In genomic region chr6:33708516-33709204, GRCh38 we compare ENCODE assay signal across 27 cellular contexts. TPM values are rescaled to one million over a fixed set of nuclear protein-coding genes. Genes with fewer than 3 reads are reported as not detected.
A peak's percentile ranks its signal among the peaks of the same experiment; 100 is the strongest.
DNase-seq lines count a peak whose midpoint lies in the region; ATAC-seq and TF ChIP-seq lines count a peak whose summit lies in the region.
"Had no signal": no experiment of that assay in that cellular context is flagged by ENCODE, and none has a peak within 500 bp of the region (broad histone marks: within the 10 kb centered on the region; RNA-seq: fewer than 3 reads in every experiment).

No MANE protein-coding gene starts in this region.

- no peak overlapping the region for H4K8ac ChIP-seq in neuronal stem cell (ENCODE audit: low read depth, low read length)

- H3K4me1 ChIP-seq in Loucy (ENCODE audit: insufficient read depth, low read length, poor library complexity, severe bottlenecking) (peaks cover 35% of the 10 kb centered on the region), spleen (peaks cover 16 to 61% (median 28%) of the 10 kb centered on the region in 6 donors), mammary epithelial cell (ENCODE audit: insufficient read depth, low read length) (peaks cover 20% of the 10 kb centered on the region), neuronal stem cell (ENCODE audit: control insufficient read depth in 2 of 2, insufficient read depth in 1 of 2, low read depth in 1 of 2, low read length in 2 of 2) (peaks cover 4 to 11% of the 10 kb centered on the region in 2 donors)
- H3K4me1 ChIP-seq: parathyroid adenoma had no signal

- no peaks in the 10 kb centered on the region for H3K9me3 Mint-ChIP-seq in activated CD8-positive, alpha-beta memory T cell treated with anti-CD3 and anti-CD28 coated beads, Interleukin-2, amount 10 ng/mL, durations not matched to agents 7 days and 5 days (ENCODE audit: low read depth)
- peaks cover 0 to 3% (median 0%) of the 10 kb centered on the region in 5 experiments for H3K9me3 Mint-ChIP-seq in brain
- H3K9me3 Mint-ChIP-seq: activated CD4-positive, alpha-beta T cell treated with anti-CD3 and anti-CD28 coated beads, Interleukin-2, amount 10 ng/mL, durations not matched to agents 7 days and 5 days; CD8-positive, alpha-beta memory T cell; GM23338 had no signal

- no peak overlapping the region for H3K27ac ChIP-seq in spleen
- no peak overlapping the region for H3K27ac ChIP-seq in mammary epithelial cell (ENCODE audit: insufficient read depth, low read depth, low read length)
- no peak overlapping the region for H3K27ac ChIP-seq in neuronal stem cell (replicated peaks; ENCODE audit: low read length)
- H3K27ac ChIP-seq: HL-60, parathyroid adenoma, PC-9, right lobe of liver, testis had no signal

- no peak overlapping the region for H3K4me3 Mint-ChIP-seq in activated CD8-positive, alpha-beta memory T cell treated with anti-CD3 and anti-CD28 coated beads, Interleukin-2, amount 10 ng/mL, durations not matched to agents 7 days and 5 days
- H3K4me3 Mint-ChIP-seq in brain, result peak overlapping the region in 2 of 5 experiments; percentile 8 to 93
- H3K4me3 Mint-ChIP-seq: activated CD4-positive, alpha-beta T cell treated with anti-CD3 and anti-CD28 coated beads, Interleukin-2, amount 10 ng/mL, durations not matched to agents 7 days and 5 days; GM23338 had no signal

- no peak for TF ChIP-seq CTCF in Loucy (conservative IDR thresholded peaks at IDR 0.05; ENCODE audit: low read length)
- no peak for TF ChIP-seq CTCF in brain (conservative IDR thresholded peaks at IDR 0.05)
- no peak for TF ChIP-seq CTCF in spleen (IDR thresholded peaks at IDR 0.05 in 8 of 11, conservative IDR thresholded peaks at IDR 0.05 in 3 of 11)
- no peak for TF ChIP-seq CTCF in mammary epithelial cell (conservative IDR thresholded peaks at IDR 0.05 in 1 of 2, IDR thresholded peaks at IDR 0.05 in 1 of 2; ENCODE audit: extremely low read depth in 1 of 2, insufficient read depth in 1 of 2, low read depth in 1 of 2, low read length in 2 of 2)

- no peak overlapping the region for H3K18ac ChIP-seq in neuronal stem cell (ENCODE audit: low read length)

- H3K36me3 ChIP-seq in Loucy (ENCODE audit: insufficient read depth, low read length), result no peaks in the 10 kb centered on the region
- H3K36me3 ChIP-seq in spleen, result peaks cover 0 to 40% (median 5%) of the 10 kb centered on the region in 6 donors
- peaks cover 8% of the 10 kb centered on the region for H3K36me3 ChIP-seq in MG63
- peaks cover 6% of the 10 kb centered on the region for H3K36me3 ChIP-seq in mammary epithelial cell (ENCODE audit: insufficient read depth, low read length)
- peaks cover 24 to 60% of the 10 kb centered on the region in 2 donors for H3K36me3 ChIP-seq in neuronal stem cell (replicated peaks in 1 of 2; ENCODE audit: control insufficient read depth in 2 of 2, insufficient read depth in 2 of 2, low read length in 2 of 2)

- WGBS in spleen, 5 donors, result 94 to 97% (median 95%) methylated on average over 10 of the region's 10 CpGs
- WGBS in mammary epithelial cell (ENCODE audit: low coverage, missing lambda C conversion rate), result 95% methylated on average over 10 of the region's 10 CpGs
- WGBS in neuronal stem cell (ENCODE audit: extremely low coverage in 2 of 2, insufficient read length in 2 of 2, insufficient replicate concordance in 1 of 2), 2 donors, result no CpG with 5 or more reads among the region's 10 CpGs

- no peak for DNase-seq in activated CD8-positive, alpha-beta memory T cell treated with anti-CD3 and anti-CD28 coated beads, Interleukin-2, amount 10 ng/mL, durations not matched to agents 7 days and 5 days
- no peak for DNase-seq in activated CD8-positive, alpha-beta memory T cell treated with anti-CD3 and anti-CD28 coated beads, Interleukin-2, amount 50 U/mL, for 48 hours
- DNase-seq in spleen (peak; percentile 23), MG63 (no peak), mammary epithelial cell (no peak), neuronal stem cell (ENCODE audit: low spot score) (no peak)
- DNase-seq: activated CD4-positive, alpha-beta T cell treated with anti-CD3 and anti-CD28 coated beads, Interleukin-2, amount 10 ng/mL, durations not matched to agents 7 days and 5 days; CD8-positive, alpha-beta memory T cell; esophagus squamous epithelium; foreskin melanocyte; MV-4-11; NCI-H146; NCI-H526; NK-92 treated with Interleukin-12 subunit alpha and Interleukin-12 subunit beta, amount 100 ng/mL, for 24 hours; PC-9; right lobe of liver; SIG-M5; stimulated activated naive CD4-positive, alpha-beta T cell; SW 1271; T-helper 9 cell; testis had no signal

- H2BK120ac ChIP-seq in neuronal stem cell (ENCODE audit: low read depth, low read length), result no peak overlapping the region

- H3K4me1 Mint-ChIP-seq in activated CD8-positive, alpha-beta memory T cell treated with anti-CD3 and anti-CD28 coated beads, Interleukin-2, amount 10 ng/mL, durations not matched to agents 7 days and 5 days, result peaks cover 44% of the 10 kb centered on the region
- H3K4me1 Mint-ChIP-seq in brain, result peaks cover 53% of the 10 kb centered on the region

- H3K9me3 ChIP-seq in Loucy (ENCODE audit: insufficient read depth, low read depth, low read length), result no peaks in the 10 kb centered on the region
- H3K9me3 ChIP-seq in spleen, result no peaks in the 10 kb centered on the region
- H3K9me3 ChIP-seq in MG63, result no peaks in the 10 kb centered on the region
- H3K9me3 ChIP-seq in mammary epithelial cell (replicated peaks; ENCODE audit: insufficient read depth, low read length), result no peaks in the 10 kb centered on the region
- no peaks in the 10 kb centered on the region for H3K9me3 ChIP-seq in neuronal stem cell (replicated peaks in 1 of 2; ENCODE audit: control insufficient read depth in 2 of 2, insufficient read depth in 1 of 2, low read depth in 1 of 2, low read length in 2 of 2)
- H3K9me3 ChIP-seq: esophagus squamous epithelium, right lobe of liver, testis had no signal

- dilution Hi-C loops in mammary epithelial cell (cut with HindIII; ENCODE audit: low sequenced_read_pairs), result no loop called here

- no peaks in the 10 kb centered on the region for H3F3A ChIP-seq in Loucy (ENCODE audit: low read depth)

- H3K27ac Mint-ChIP-seq in activated CD8-positive, alpha-beta memory T cell treated with anti-CD3 and anti-CD28 coated beads, Interleukin-2, amount 10 ng/mL, durations not matched to agents 7 days and 5 days, result peak overlapping the region; percentile 0
- H3K27ac Mint-ChIP-seq in brain, result peak overlapping the region in 3 of 5 experiments; percentile 20 to 99 (median 43)
- H3K27ac Mint-ChIP-seq: activated CD4-positive, alpha-beta T cell treated with anti-CD3 and anti-CD28 coated beads, Interleukin-2, amount 10 ng/mL, durations not matched to agents 7 days and 5 days; GM23338 had no signal

- H3K23ac ChIP-seq in neuronal stem cell (ENCODE audit: low read depth, low read length, poor library complexity), result no peak overlapping the region

- no peak for ATAC-seq in activated CD8-positive, alpha-beta memory T cell treated with anti-CD3 and anti-CD28 coated beads, Interleukin-2, amount 10 ng/mL, durations not matched to agents 7 days and 5 days
- ATAC-seq: GM23338, right lobe of liver had no signal

- peaks cover 9% of the 10 kb centered on the region for H3K79me1 ChIP-seq in neuronal stem cell (ENCODE audit: low read depth, low read length)

- H4K20me1 ChIP-seq in Loucy (ENCODE audit: insufficient read depth, low read length, poor library complexity, severe bottlenecking) (peaks cover 4% of the 10 kb centered on the region), mammary epithelial cell (ENCODE audit: insufficient read depth, low read length) (no peaks in the 10 kb centered on the region)

- no peak overlapping the region for H2BK15ac ChIP-seq in neuronal stem cell (ENCODE audit: low read length)

- no peaks in the 10 kb centered on the region for H3K9me2 ChIP-seq in Loucy (replicated peaks; ENCODE audit: low read depth, low read length)

- H3K79me2 ChIP-seq in Loucy (ENCODE audit: insufficient read depth, low read length) (peaks cover 23% of the 10 kb centered on the region), mammary epithelial cell (ENCODE audit: insufficient read depth, low read length) (peaks cover 30% of the 10 kb centered on the region)

- no peak overlapping the region for H3K9ac ChIP-seq in Loucy (ENCODE audit: low read depth, low read length, poor library complexity, severe bottlenecking)
- no peak overlapping the region for H3K9ac ChIP-seq in mammary epithelial cell (ENCODE audit: insufficient read depth, low read length)
- no peak overlapping the region for H3K9ac ChIP-seq in neuronal stem cell (ENCODE audit: low read depth, low read length, poor library complexity)
- H3K9ac ChIP-seq: parathyroid adenoma had no signal

- intact Hi-C loops in spleen (cut with DNase I; ENCODE audit: low total_unique reads), result no loop called here
- intact Hi-C loops in mammary epithelial cell (cut with micrococcal nuclease), result loop anchor here (10.0 kb wide), 2 partner anchors 254 to 294 kb away; partner anchors contain the start of genes CUTA, PHF1 and ZBTB9

- peaks cover 1% of the 10 kb centered on the region for H3K27me3 Mint-ChIP-seq in activated CD8-positive, alpha-beta memory T cell treated with anti-CD3 and anti-CD28 coated beads, Interleukin-2, amount 10 ng/mL, durations not matched to agents 7 days and 5 days
- peaks cover 3% of the 10 kb centered on the region for H3K27me3 Mint-ChIP-seq in brain

- no peak overlapping the region for H2AK5ac ChIP-seq in neuronal stem cell (ENCODE audit: low read depth, low read length)

- H2BK5ac ChIP-seq in neuronal stem cell (ENCODE audit: low read length), result no peak overlapping the region

- H3K27me3 ChIP-seq in Loucy (ENCODE audit: insufficient read depth, low read length, poor library complexity, severe bottlenecking) (no peaks in the 10 kb centered on the region), spleen (replicated peaks in 1 of 7) (no peaks in the 10 kb centered on the region), MG63 (no peaks in the 10 kb centered on the region), mammary epithelial cell (ENCODE audit: insufficient read depth, low read length) (no peaks in the 10 kb centered on the region), neuronal stem cell (ENCODE audit: control insufficient read depth in 3 of 3, insufficient read depth in 3 of 3, low read depth in 1 of 3, low read length in 3 of 3) (no peaks in the 10 kb centered on the region)
- H3K27me3 ChIP-seq: esophagus squamous epithelium, right lobe of liver, testis had no signal

- H3K36me3 Mint-ChIP-seq in activated CD8-positive, alpha-beta memory T cell treated with anti-CD3 and anti-CD28 coated beads, Interleukin-2, amount 10 ng/mL, durations not matched to agents 7 days and 5 days, result peaks cover 23% of the 10 kb centered on the region
- H3K36me3 Mint-ChIP-seq in brain, result peaks cover 20% of the 10 kb centered on the region

- H3K4me3 ChIP-seq in Loucy (ENCODE audit: low read length, poor library complexity, severe bottlenecking) (peak overlapping the region; percentile 13), spleen (no peak overlapping the region), MG63 (no peak overlapping the region), mammary epithelial cell (replicated peaks in 1 of 3; ENCODE audit: insufficient read depth in 1 of 3, low read depth in 2 of 3, low read length in 3 of 3) (no peak overlapping the region), neuronal stem cell (ENCODE audit: low read length in 2 of 2) (no peak overlapping the region)
- H3K4me3 ChIP-seq: esophagus squamous epithelium, GM23338, PC-9, right lobe of liver, testis had no signal

- no peak overlapping the region for H2BK12ac ChIP-seq in neuronal stem cell (ENCODE audit: low read length)

- H4K91ac ChIP-seq in neuronal stem cell (ENCODE audit: low read depth, low read length, poor library complexity), result no peak overlapping the region

- no peak overlapping the region for H3K14ac ChIP-seq in neuronal stem cell (ENCODE audit: low read length)

- CTCF ChIA-PET in activated CD8-positive, alpha-beta memory T cell treated with anti-CD3 and anti-CD28 coated beads, Interleukin-2, amount 10 ng/mL, durations not matched to agents 7 days and 5 days (lab: Charles Lee), result interaction anchor here (0.9 to 1.2 kb wide), 4 partner anchors 8 to 119 kb away, joined by 3 to 4 read pairs (median 4); partner anchors contain the start of gene LEMD2
- CTCF ChIA-PET in mammary epithelial cell (lab: Charles Lee; ENCODE audit: low non-redundant PET), result no interaction called here

- H2AFZ ChIP-seq in Loucy (ENCODE audit: low read length), result no peak overlapping the region
- no peak overlapping the region for H2AFZ ChIP-seq in mammary epithelial cell (ENCODE audit: low read depth, low read length)
- no peak overlapping the region for H2AFZ ChIP-seq in neuronal stem cell (ENCODE audit: low read length)
- H2AFZ ChIP-seq: GM23338, parathyroid adenoma, PC-9 had no signal

- H3K4me2 ChIP-seq in Loucy (ENCODE audit: low read depth, low read length, poor library complexity, severe bottlenecking) (peak overlapping the region; percentile 92), mammary epithelial cell (ENCODE audit: insufficient read depth, low read depth, low read length) (no peak overlapping the region), neuronal stem cell (ENCODE audit: insufficient read depth, low read length, poor library complexity, severe bottlenecking) (no peak overlapping the region)
- H3K4me2 ChIP-seq: GM23338, PC-9 had no signal

- TF ChIP-seq POLR2A in spleen (IDR thresholded peaks at IDR 0.05), result no peak

- in situ Hi-C loops in mammary epithelial cell (cut with MboI; ENCODE audit: low sequenced_read_pairs in 2 of 2), result loop anchor here in 1 of 2 donors (10.0 kb wide), 1 partner anchor 124 kb away; the partner anchor contains the start of gene BAK1

- H3K4ac ChIP-seq in neuronal stem cell (ENCODE audit: low read length), result no peak overlapping the region

- no TSS peak for BruUV-seq in mammary epithelial cell (replicated peaks; lab: Mats Ljungman, UMichigan)

RNA-seq across cellular contexts. Expression of gene UQCC2, which starts 2.8 kb away (rescaled TPM):
- total RNA-seq in activated CD8-positive, alpha-beta memory T cell treated with anti-CD3 and anti-CD28 coated beads, Interleukin-2, amount 10 ng/mL, durations not matched to agents 7 days and 5 days, result 100 to 1,000 TPM in 1 of 2 experiments, 10 to 100 TPM in 1; 94.8 to 108 TPM
- polyA plus RNA-seq in brain (ENCODE audit: insufficient read depth, low read depth, low replicate concordance) (148 TPM), spleen (10 to 100 TPM; 58.7 to 77.0 (median 66.4) TPM), mammary epithelial cell (46.7 TPM)
- total RNA-seq in spleen (10 to 100 TPM in 6 of 7 donors, 1 to 10 TPM in 1; 8.7 to 34.8 (median 22.4) TPM), mammary epithelial cell (10 to 100 TPM; 12.3 to 65.2 TPM)
- total RNA-seq in MG63 (2014; rRNA removed; shearing (Covaris generic); ENCODE audit: low replicate concordance), result 10.8 and 36.4 TPM in 2 replicates
- 28.2 TPM for polyA minus RNA-seq in mammary epithelial cell
- 222 TPM for polyA plus RNA-seq in neuronal stem cell (2013, experiment 1 of 2)
- 222 TPM for polyA plus RNA-seq in neuronal stem cell (2013, experiment 2 of 2)

RNA-seq across cellular contexts. Expression of gene IP6K3, which starts 38.0 kb away (rescaled TPM):
- total RNA-seq in activated CD8-positive, alpha-beta memory T cell treated with anti-CD3 and anti-CD28 coated beads, Interleukin-2, amount 10 ng/mL, durations not matched to agents 7 days and 5 days, result not detected
- polyA plus RNA-seq in brain (ENCODE audit: insufficient read depth, low read depth, low replicate concordance), result 6.4 TPM
- 1 to 10 TPM in 6 of 7 donors, under 1 TPM in 1; 0.70 to 5.8 (median 2.7) TPM for total RNA-seq in spleen
- under 1 TPM; 0.30 to 0.64 (median 0.36) TPM for polyA plus RNA-seq in spleen
- total RNA-seq in MG63 (2014; rRNA removed; shearing (Covaris generic); ENCODE audit: low replicate concordance), result not detected in 2 replicates
- total RNA-seq in mammary epithelial cell, result under 1 TPM in 1 of 2 donors, not detected in 1; 0.33 TPM
- polyA plus RNA-seq in mammary epithelial cell, result not detected
- not detected for polyA minus RNA-seq in mammary epithelial cell
- 1.7 TPM for polyA plus RNA-seq in neuronal stem cell (2013, experiment 1 of 2)
- polyA plus RNA-seq in neuronal stem cell (2013, experiment 2 of 2), result 1.4 TPM
- total RNA-seq: activated CD4-positive, alpha-beta T cell treated with anti-CD3 and anti-CD28 coated beads, Interleukin-2, amount 10 ng/mL, durations not matched to agents 7 days and 5 days; CD8-positive, alpha-beta memory T cell; dermis microvascular lymphatic vessel endothelial cell; PC-9 had no signal
- polyA plus RNA-seq: CD8-positive, alpha-beta memory T cell had no signal
